In the genomic region with DNA sequence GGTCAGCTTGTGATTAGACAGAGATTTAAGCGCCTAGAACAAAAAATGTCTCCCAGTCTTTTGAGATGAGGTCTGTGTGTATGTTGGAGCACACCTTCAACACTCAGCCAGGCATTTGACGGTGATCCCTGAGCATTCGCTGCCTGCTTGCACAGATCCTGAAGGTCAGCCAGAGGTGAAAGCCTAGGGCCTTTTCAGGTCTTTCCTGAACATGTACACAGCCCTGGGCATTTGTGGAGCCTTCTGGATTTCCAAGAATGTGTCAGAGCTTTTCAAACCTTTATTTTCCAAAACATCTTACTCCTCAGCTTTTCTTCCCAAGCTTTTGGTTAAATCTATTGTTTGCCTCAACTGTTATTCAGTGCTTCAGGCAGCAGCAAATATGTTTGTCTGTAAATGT, we compare ENCODE assay signal across 1 cellular context.
TF ChIP-seq lines count a peak whose summit lies in the region.

No MANE protein-coding gene starts in this region.

TF ChIP-seq in WTC11, 78 proteins besides CTCF, POLR2A, EP300 and RAD21 (continued from another document):
- TF ChIP-seq ARID4B (CRISPR knock-in tag; IDR thresholded peaks at IDR 0.05; ENCODE audit: borderline replicate concordance) (no peak), ZNF396 (CRISPR knock-in tag; IDR thresholded peaks at IDR 0.05; ENCODE audit: borderline replicate concordance) (no peak), IRF1 (CRISPR knock-in tag; IDR thresholded peaks at IDR 0.05) (no peak)
